ENCODE assay signal across 8 cellular contexts in the genomic region with DNA sequence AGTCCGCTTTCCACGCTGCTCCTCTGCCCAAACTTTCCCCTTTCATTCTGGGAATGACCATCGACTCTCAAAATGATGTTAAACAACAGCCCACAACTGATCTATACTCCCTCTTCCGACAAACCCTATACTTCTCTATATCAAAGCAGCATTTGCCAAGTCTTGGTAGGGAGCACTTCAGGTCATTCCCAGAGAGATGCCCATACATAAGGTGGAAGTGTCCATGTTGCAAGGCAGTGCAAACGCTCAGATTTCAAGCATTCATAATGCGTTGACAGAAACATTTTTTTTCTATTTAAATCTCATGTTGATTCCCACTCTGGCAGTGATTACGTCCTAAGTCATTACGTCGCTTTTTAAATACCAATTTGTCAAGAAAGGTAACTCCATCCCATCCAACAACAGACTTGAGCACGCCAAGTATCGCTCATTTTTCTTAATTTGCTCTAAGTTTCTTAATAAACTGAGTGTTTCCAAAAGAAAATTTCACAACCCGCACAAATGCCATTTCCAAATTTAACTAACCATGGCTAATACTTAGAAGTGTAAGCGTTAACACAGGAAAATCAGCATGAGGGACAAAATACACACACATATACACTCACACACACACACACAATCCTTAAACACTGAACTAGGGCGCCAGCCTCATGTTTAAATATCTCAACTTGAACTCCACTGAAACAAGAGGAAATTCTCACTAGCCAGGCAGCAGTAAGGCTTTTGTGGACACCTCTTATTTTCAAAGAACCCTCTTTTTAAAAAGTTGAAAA. TPM values are rescaled to one million over a fixed set of nuclear protein-coding genes. Genes with fewer than 3 reads are reported as not detected.
DNase-seq lines count a peak whose midpoint lies in the region; ATAC-seq and TF ChIP-seq lines count a peak whose summit lies in the region.

No MANE protein-coding gene starts in this region.

- peaks cover 14% of the 10 kb centered on the region; the same call in 1 of the 2 replicates for H3K9me1 ChIP-seq in IMR-90 (ENCODE audit: insufficient read depth, low read length)

- 0% methylated on average over 5 of the region's 14 CpGs; no CpG with 5 or more reads in 1 of the 2 experiments for WGBS in IMR-90 (ENCODE audit: extremely low coverage in 2 of 2, insufficient read length in 1 of 2), 2 experiments
- no CpG with 5 or more reads among the region's 14 CpGs for WGBS in iPS DF 6.9 (ENCODE audit: insufficient coverage, insufficient read length)

- H3K4me1 ChIP-seq in IMR-90 (ENCODE audit: control insufficient read depth, insufficient read depth, low read length): peaks cover 4% of the 10 kb centered on the region; the same call in 1 of the 2 replicates
- peaks cover 2% of the 10 kb centered on the region; the same call in 1 of the 2 replicates for H3K4me1 ChIP-seq in iPS DF 6.9 (ENCODE audit: control insufficient read depth, insufficient read depth, low read length)
- H3K4me1 ChIP-seq in skeletal muscle satellite cell (ENCODE audit: control insufficient read depth, insufficient read depth, low read length): peaks cover 17% of the 10 kb centered on the region

- H3K9me3 ChIP-seq in IMR-90 (ENCODE audit: control insufficient read depth, insufficient read depth, low read length): no peaks in the 10 kb centered on the region
- H3K9me3 ChIP-seq in iPS DF 6.9 (ENCODE audit: control insufficient read depth, insufficient read depth, low read length): no peaks in the 10 kb centered on the region
- H3K9me3 ChIP-seq in skeletal muscle satellite cell (replicated peaks; ENCODE audit: low read length): no peaks in the 10 kb centered on the region

- peak overlapping the region; percentile 53 for H3K14ac ChIP-seq in IMR-90 (replicated peaks; ENCODE audit: low read depth, low read length)

- in situ Hi-C loops in IMR-90 (cut with MboI; ENCODE audit: low sequenced_read_pairs): no loop called here

- H3K4ac ChIP-seq in IMR-90 (ENCODE audit: low read depth, low read length): peak overlapping the region; percentile 2; the same call in 1 of the 2 replicates

- no peak overlapping the region for H4K5ac ChIP-seq in IMR-90 (ENCODE audit: low read depth, low read length)

- H3K79me1 ChIP-seq in IMR-90 (ENCODE audit: low read depth in 1 of 2, low read length in 2 of 2): peaks cover 5 to 33% of the 10 kb centered on the region in 2 experiments; a peak in 3 of 4 replicates

- H4K8ac ChIP-seq in IMR-90 (ENCODE audit: low read depth in 2 of 2, low read length in 2 of 2): peak overlapping the region in 1 of 2 experiments; percentile 0; a peak in 1 of 4 replicates

- peak overlapping the region; percentile 83 for H3K23ac ChIP-seq in IMR-90 (ENCODE audit: low read depth, low read length)

- peak overlapping the region; percentile 83 for H3K27ac Mint-ChIP-seq in activated CD8-positive, alpha-beta T cell treated with anti-CD3 and anti-CD28 coated beads, Interleukin-2, amount 10 ng/mL, durations not matched to agents 7 days and 5 days

- H3K4me3 ChIP-seq in IMR-90 (ENCODE audit: insufficient read depth, low read depth, low read length) (peak overlapping the region; percentile 94), iPS DF 6.9 (ENCODE audit: low read length) (peak overlapping the region; percentile 83; the same call in 1 of the 2 replicates), skeletal muscle satellite cell (ENCODE audit: low read length) (peak overlapping the region; percentile 88)

- BruUV-seq in IMR-90 (replicated peaks; lab: Mats Ljungman, UMichigan): TSS peak; percentile 30

- intact Hi-C loops in IMR-90 (cut with micrococcal nuclease): no loop called here

- H3K27ac ChIP-seq in IMR-90 (ENCODE audit: insufficient read depth, low read length): peak overlapping the region; percentile 74; the same call in 1 of the 2 replicates
- H3K27ac ChIP-seq in iPS DF 6.9 (ENCODE audit: low read length): no peak overlapping the region

- H2AK5ac ChIP-seq in IMR-90 (ENCODE audit: low read depth, low read length): no peak overlapping the region; the same call in 1 of the 2 replicates

- H4K91ac ChIP-seq in IMR-90 (ENCODE audit: insufficient read depth, low read depth, low read length): no peak overlapping the region

- peak overlapping the region; percentile 61; the same call in 1 of the 2 replicates for H3K18ac ChIP-seq in IMR-90 (ENCODE audit: low read depth, low read length)

- H3K4me2 ChIP-seq in IMR-90 (ENCODE audit: low read depth, low read length): peak overlapping the region; percentile 99
- H3K4me2 ChIP-seq in skeletal muscle satellite cell (ENCODE audit: low read length): peak overlapping the region; percentile 95

- no peak overlapping the region for H2BK15ac ChIP-seq in IMR-90 (ENCODE audit: low read depth, low read length)

- dilution Hi-C loops in IMR-90 (cut with HindIII; ENCODE audit: low sequenced_read_pairs, unreplicated experiment): no loop called here

- H2BK5ac ChIP-seq in IMR-90 (ENCODE audit: low read depth, low read length, poor library complexity, severe bottlenecking): peak overlapping the region; percentile 58

- peaks cover 10% of the 10 kb centered on the region; the same call in 1 of the 2 replicates for H4K20me1 ChIP-seq in IMR-90 (ENCODE audit: insufficient read depth, low read length)

- no peaks in the 10 kb centered on the region for H3K27me3 Mint-ChIP-seq in activated T-cell treated with anti-CD3 and anti-CD28 coated beads, Interleukin-2, amount 50 U/mL, for 4 hours (ENCODE audit: low read depth)
- H3K27me3 Mint-ChIP-seq in activated CD8-positive, alpha-beta T cell treated with anti-CD3 and anti-CD28 coated beads, Interleukin-2, amount 10 ng/mL, durations not matched to agents 7 days and 5 days (ENCODE audit: low read depth): peaks cover 6% of the 10 kb centered on the region

- peak overlapping the region; percentile 93 for H2AFZ ChIP-seq in IMR-90 (replicated peaks; ENCODE audit: low read length, poor library complexity)

- H2BK20ac ChIP-seq in IMR-90 (ENCODE audit: low read depth, low read length): peak overlapping the region; percentile 59; the same call in 1 of the 2 replicates

- no peak for DNase-seq in activated T-cell treated with anti-CD3 and anti-CD28 coated beads, Interleukin-2, amount 50 U/mL, for 4 hours
- no peak for DNase-seq in activated T-cell treated with anti-CD3 and anti-CD28 coated beads, Interleukin-2, amount 50 U/mL, for 1 hour
- DNase-seq in IMR-90 (peak; percentile 28), iPS DF 6.9 (ENCODE audit: low read depth, low spot score) (no peak), NCI-H128 (lab: John Stamatoyannopoulos, UW; ENCODE audit: unreplicated experiment) (no peak), hippocampal formation (lab: John Stamatoyannopoulos, UW) (no peak)
- DNase-seq in activated CD8-positive, alpha-beta T cell treated with anti-CD3 and anti-CD28 coated beads, Interleukin-2, amount 10 ng/mL, durations not matched to agents 7 days and 5 days: no peak

- H3K36me3 Mint-ChIP-seq in activated T-cell treated with anti-CD3 and anti-CD28 coated beads, Interleukin-2, amount 50 U/mL, for 4 hours (ENCODE audit: insufficient read depth): no peaks in the 10 kb centered on the region
- H3K36me3 Mint-ChIP-seq in activated CD8-positive, alpha-beta T cell treated with anti-CD3 and anti-CD28 coated beads, Interleukin-2, amount 10 ng/mL, durations not matched to agents 7 days and 5 days (ENCODE audit: low read depth): peaks cover 5% of the 10 kb centered on the region

- H2BK120ac ChIP-seq in IMR-90 (ENCODE audit: low read depth, low read length): no peak overlapping the region

- TF ChIP-seq CTCF in IMR-90 (conservative IDR thresholded peaks at IDR 0.05; ENCODE audit: low read depth, low read length): no peak

- H3K9ac ChIP-seq in IMR-90 (ENCODE audit: low read depth, low read length) (peak overlapping the region; percentile 83), skeletal muscle satellite cell (ENCODE audit: low read depth, low read length) (peak overlapping the region; percentile 86)

- POLR2A ChIA-PET in IMR-90 (lab: Charles Lee; ENCODE audit: unreplicated experiment): no interaction called here
- POLR2A ChIA-PET in activated CD8-positive, alpha-beta T cell treated with anti-CD3 and anti-CD28 coated beads, Interleukin-2, amount 10 ng/mL, durations not matched to agents 7 days and 5 days (lab: Charles Lee): no interaction called here

- no peak for TF ChIP-seq POLR2A in IMR-90 (IDR thresholded peaks at IDR 0.05; ENCODE audit: low read depth, low read length)

- no peaks in the 10 kb centered on the region for H3K27me3 ChIP-seq in IMR-90 (ENCODE audit: control insufficient read depth, insufficient read depth, low read length)
- H3K27me3 ChIP-seq in iPS DF 6.9 (ENCODE audit: control insufficient read depth, insufficient read depth, low read length): peaks cover 3% of the 10 kb centered on the region; the same call in 1 of the 2 replicates
- H3K27me3 ChIP-seq in skeletal muscle satellite cell (ENCODE audit: control insufficient read depth, insufficient read depth, low read length): no peaks in the 10 kb centered on the region

- no peak for TF ChIP-seq RAD21 in IMR-90 (IDR thresholded peaks at IDR 0.05; ENCODE audit: low read length)

- ATAC-seq in activated T-cell treated with anti-CD3 and anti-CD28 coated beads, Interleukin-2, amount 50 U/mL, for 4 hours: peak in 1 of 2 donors; percentile 2
- ATAC-seq in IMR-90 (ENCODE audit: low read depth): no peak
- ATAC-seq in activated CD8-positive, alpha-beta T cell treated with anti-CD3 and anti-CD28 coated beads, Interleukin-2, amount 10 ng/mL, durations not matched to agents 7 days and 5 days: no peak

- peak overlapping the region; percentile 80 for H2AK9ac ChIP-seq in IMR-90 (replicated peaks; ENCODE audit: low read depth, low read length, poor library complexity)

- peak overlapping the region; percentile 97 for H3K4me3 Mint-ChIP-seq in activated T-cell treated with anti-CD3 and anti-CD28 coated beads, Interleukin-2, amount 50 U/mL, for 4 hours
- peak overlapping the region; percentile 87 for H3K4me3 Mint-ChIP-seq in activated CD8-positive, alpha-beta T cell treated with anti-CD3 and anti-CD28 coated beads, Interleukin-2, amount 10 ng/mL, durations not matched to agents 7 days and 5 days

- H3K36me3 ChIP-seq in IMR-90 (ENCODE audit: control insufficient read depth, insufficient read depth, low read length) (no peaks in the 10 kb centered on the region), iPS DF 6.9 (ENCODE audit: control insufficient read depth, insufficient read depth, low read length) (no peaks in the 10 kb centered on the region), skeletal muscle satellite cell (ENCODE audit: insufficient read depth, low read length) (no peaks in the 10 kb centered on the region)

- CTCF ChIA-PET in IMR-90 (lab: Yijun Ruan, JAX): no interaction called here
- CTCF ChIA-PET in activated CD8-positive, alpha-beta T cell treated with anti-CD3 and anti-CD28 coated beads, Interleukin-2, amount 10 ng/mL, durations not matched to agents 7 days and 5 days (lab: Charles Lee): interaction anchor here (1.0 to 1.5 kb wide), 2 partner anchors 11 to 188 kb away, joined by 4 read pairs; no protein-coding TSS in a partner anchor

- H3K56ac ChIP-seq in IMR-90 (ENCODE audit: extremely low read depth, insufficient read depth, low read length): peak overlapping the region; percentile 67

- H3K4me1 Mint-ChIP-seq in activated T-cell treated with anti-CD3 and anti-CD28 coated beads, Interleukin-2, amount 50 U/mL, for 4 hours (ENCODE audit: low read depth): peaks cover 33% of the 10 kb centered on the region
- H3K4me1 Mint-ChIP-seq in activated CD8-positive, alpha-beta T cell treated with anti-CD3 and anti-CD28 coated beads, Interleukin-2, amount 10 ng/mL, durations not matched to agents 7 days and 5 days (ENCODE audit: low read depth): peaks cover 37% of the 10 kb centered on the region

- no peaks in the 10 kb centered on the region for H3K9me3 Mint-ChIP-seq in activated T-cell treated with anti-CD3 and anti-CD28 coated beads, Interleukin-2, amount 50 U/mL, for 4 hours
- no peaks in the 10 kb centered on the region for H3K9me3 Mint-ChIP-seq in activated CD8-positive, alpha-beta T cell treated with anti-CD3 and anti-CD28 coated beads, Interleukin-2, amount 10 ng/mL, durations not matched to agents 7 days and 5 days (ENCODE audit: insufficient read depth)

RNA-seq across cellular contexts. Expression of a gene that starts 1.1 kb away (rescaled TPM):
- total RNA-seq in activated T-cell treated with anti-CD3 and anti-CD28 coated beads, Interleukin-2, amount 50 U/mL, for 4 hours: 1 to 10 TPM; 7.3 to 8.7 (median 8.0) TPM
- total RNA-seq in IMR-90 (2012; rRNA removed): 8.6 and 18.1 TPM in 2 replicates
- polyA plus RNA-seq in IMR-90 (2012; rRNA removed): 6.4 and 8.5 TPM in 2 replicates
- 1.6 and 2.1 TPM in 2 replicates for polyA plus RNA-seq in IMR-90 (2012; cell fraction: cytosol; rRNA removed)
- 1.2 and 4.1 TPM in 2 replicates for polyA plus RNA-seq in IMR-90 (2012; cell fraction: nucleus; rRNA removed; ENCODE audit: low replicate concordance)
- 1 to 10 TPM; 7.5 to 9.0 TPM for total RNA-seq in activated CD8-positive, alpha-beta T cell treated with anti-CD3 and anti-CD28 coated beads, Interleukin-2, amount 10 ng/mL, durations not matched to agents 7 days and 5 days
- total RNA-seq in skeletal muscle satellite cell (2012; rRNA removed): 9.6 and 14.2 TPM in 2 replicates
